In genomic region chr15:31299588-31300207, GRCh38 we compare ENCODE assay signal across 1 cellular context.
TF ChIP-seq lines count a peak whose summit lies in the region.

No MANE protein-coding gene starts in this region.

TF ChIP-seq in H1, 55 proteins besides CTCF, POLR2A, EP300 and RAD21:
- no peak for TF ChIP-seq ATF2 (IDR thresholded peaks at IDR 0.05; ENCODE audit: low read length)
- no peak for TF ChIP-seq KDM5A (IDR thresholded peaks at IDR 0.05; ENCODE audit: low read length)
- TF ChIP-seq E2F6 (IDR thresholded peaks at IDR 0.05) = no peak
- no peak for TF ChIP-seq CHD7 (IDR thresholded peaks at IDR 0.05; ENCODE audit: insufficient replicate concordance, low read length)
- no peak for TF ChIP-seq SP2 (IDR thresholded peaks at IDR 0.05; ENCODE audit: low read length)
TF ChIP-seq in H1: peak in this region for 0.
